In the genomic region with DNA sequence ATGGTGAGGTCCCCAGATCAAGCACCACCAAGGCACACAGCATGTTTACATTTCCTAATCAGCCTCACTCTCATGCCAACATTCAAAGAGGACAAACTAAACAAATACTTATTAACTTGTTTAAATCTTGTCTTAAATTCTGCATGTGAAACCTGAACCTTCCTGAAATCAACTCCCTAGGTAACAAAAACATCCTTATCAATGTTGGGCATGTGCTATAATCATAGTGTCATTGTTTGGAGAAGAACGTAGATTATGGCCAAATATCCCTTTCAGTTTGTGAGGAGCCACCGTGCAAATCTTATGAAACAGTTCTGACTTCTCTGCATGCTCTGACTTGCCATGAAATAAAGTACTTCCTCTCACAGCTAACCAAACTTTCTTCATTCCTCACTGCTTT, we compare ENCODE assay signal across 1 cellular context.
TF ChIP-seq lines count a peak whose summit lies in the region.

No MANE protein-coding gene starts in this region.

TF ChIP-seq in HEK293, 187 proteins besides CTCF, POLR2A, EP300 and RAD21 (continued from another document and continues in another):
- TF ChIP-seq, protein P1, sequence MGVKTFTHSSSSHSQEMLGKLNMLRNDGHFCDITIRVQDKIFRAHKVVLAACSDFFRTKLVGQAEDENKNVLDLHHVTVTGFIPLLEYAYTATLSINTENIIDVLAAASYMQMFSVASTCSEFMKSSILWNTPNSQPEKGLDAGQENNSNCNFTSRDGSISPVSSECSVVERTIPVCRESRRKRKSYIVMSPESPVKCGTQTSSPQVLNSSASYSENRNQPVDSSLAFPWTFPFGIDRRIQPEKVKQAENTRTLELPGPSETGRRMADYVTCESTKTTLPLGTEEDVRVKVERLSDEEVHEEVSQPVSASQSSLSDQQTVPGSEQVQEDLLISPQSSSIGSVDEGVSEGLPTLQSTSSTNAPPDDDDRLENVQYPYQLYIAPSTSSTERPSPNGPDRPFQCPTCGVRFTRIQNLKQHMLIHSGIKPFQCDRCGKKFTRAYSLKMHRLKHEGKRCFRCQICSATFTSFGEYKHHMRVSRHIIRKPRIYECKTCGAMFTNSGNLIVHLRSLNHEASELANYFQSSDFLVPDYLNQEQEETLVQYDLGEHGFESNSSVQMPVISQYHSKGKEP (tag by site-specific recombination; IDR thresholded peaks at IDR 0.05), result no peak; the same call in 1 of the 2 replicates
- TF ChIP-seq, protein P2, sequence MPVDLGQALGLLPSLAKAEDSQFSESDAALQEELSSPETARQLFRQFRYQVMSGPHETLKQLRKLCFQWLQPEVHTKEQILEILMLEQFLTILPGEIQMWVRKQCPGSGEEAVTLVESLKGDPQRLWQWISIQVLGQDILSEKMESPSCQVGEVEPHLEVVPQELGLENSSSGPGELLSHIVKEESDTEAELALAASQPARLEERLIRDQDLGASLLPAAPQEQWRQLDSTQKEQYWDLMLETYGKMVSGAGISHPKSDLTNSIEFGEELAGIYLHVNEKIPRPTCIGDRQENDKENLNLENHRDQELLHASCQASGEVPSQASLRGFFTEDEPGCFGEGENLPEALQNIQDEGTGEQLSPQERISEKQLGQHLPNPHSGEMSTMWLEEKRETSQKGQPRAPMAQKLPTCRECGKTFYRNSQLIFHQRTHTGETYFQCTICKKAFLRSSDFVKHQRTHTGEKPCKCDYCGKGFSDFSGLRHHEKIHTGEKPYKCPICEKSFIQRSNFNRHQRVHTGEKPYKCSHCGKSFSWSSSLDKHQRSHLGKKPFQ (tag by site-specific recombination; IDR thresholded peaks at IDR 0.05), result no peak
- TF ChIP-seq ZFP69B (tag by site-specific recombination; IDR thresholded peaks at IDR 0.05), result no peak
- TF ChIP-seq ZNF366 (tag by site-specific recombination; conservative IDR thresholded peaks at IDR 0.05), result no peak
- no peak for TF ChIP-seq BCL11A (tag by site-specific recombination; IDR thresholded peaks at IDR 0.05; ENCODE audit: low read depth)
- TF ChIP-seq, protein P3, sequence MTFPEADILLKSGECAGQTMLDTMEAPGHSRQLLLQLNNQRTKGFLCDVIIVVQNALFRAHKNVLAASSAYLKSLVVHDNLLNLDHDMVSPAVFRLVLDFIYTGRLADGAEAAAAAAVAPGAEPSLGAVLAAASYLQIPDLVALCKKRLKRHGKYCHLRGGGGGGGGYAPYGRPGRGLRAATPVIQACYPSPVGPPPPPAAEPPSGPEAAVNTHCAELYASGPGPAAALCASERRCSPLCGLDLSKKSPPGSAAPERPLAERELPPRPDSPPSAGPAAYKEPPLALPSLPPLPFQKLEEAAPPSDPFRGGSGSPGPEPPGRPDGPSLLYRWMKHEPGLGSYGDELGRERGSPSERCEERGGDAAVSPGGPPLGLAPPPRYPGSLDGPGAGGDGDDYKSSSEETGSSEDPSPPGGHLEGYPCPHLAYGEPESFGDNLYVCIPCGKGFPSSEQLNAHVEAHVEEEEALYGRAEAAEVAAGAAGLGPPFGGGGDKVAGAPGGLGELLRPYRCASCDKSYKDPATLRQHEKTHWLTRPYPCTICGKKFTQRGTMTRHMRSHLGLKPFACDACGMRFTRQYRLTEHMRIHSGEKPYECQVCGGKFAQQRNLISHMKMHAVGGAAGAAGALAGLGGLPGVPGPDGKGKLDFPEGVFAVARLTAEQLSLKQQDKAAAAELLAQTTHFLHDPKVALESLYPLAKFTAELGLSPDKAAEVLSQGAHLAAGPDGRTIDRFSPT (tag by site-specific recombination; IDR thresholded peaks at IDR 0.05), result no peak
- no peak for TF ChIP-seq ZNF701 (tag by site-specific recombination; IDR thresholded peaks at IDR 0.05)
- no peak for TF ChIP-seq ZNF114 (tag by site-specific recombination; IDR thresholded peaks at IDR 0.05)
- no peak for TF ChIP-seq SCRT2 (tag by site-specific recombination; IDR thresholded peaks at IDR 0.05)
- no peak for TF ChIP-seq MEIS1 (CRISPR knock-in tag; IDR thresholded peaks at IDR 0.05; ENCODE audit: borderline replicate concordance)
- TF ChIP-seq EGR2 (tag by site-specific recombination; IDR thresholded peaks at IDR 0.05; ENCODE audit: low read depth), result no peak
- TF ChIP-seq GFI1B (tag by site-specific recombination; IDR thresholded peaks at IDR 0.05), result peak; percentile 50; the same call in 1 of the 2 replicates
- TF ChIP-seq, protein P4, sequence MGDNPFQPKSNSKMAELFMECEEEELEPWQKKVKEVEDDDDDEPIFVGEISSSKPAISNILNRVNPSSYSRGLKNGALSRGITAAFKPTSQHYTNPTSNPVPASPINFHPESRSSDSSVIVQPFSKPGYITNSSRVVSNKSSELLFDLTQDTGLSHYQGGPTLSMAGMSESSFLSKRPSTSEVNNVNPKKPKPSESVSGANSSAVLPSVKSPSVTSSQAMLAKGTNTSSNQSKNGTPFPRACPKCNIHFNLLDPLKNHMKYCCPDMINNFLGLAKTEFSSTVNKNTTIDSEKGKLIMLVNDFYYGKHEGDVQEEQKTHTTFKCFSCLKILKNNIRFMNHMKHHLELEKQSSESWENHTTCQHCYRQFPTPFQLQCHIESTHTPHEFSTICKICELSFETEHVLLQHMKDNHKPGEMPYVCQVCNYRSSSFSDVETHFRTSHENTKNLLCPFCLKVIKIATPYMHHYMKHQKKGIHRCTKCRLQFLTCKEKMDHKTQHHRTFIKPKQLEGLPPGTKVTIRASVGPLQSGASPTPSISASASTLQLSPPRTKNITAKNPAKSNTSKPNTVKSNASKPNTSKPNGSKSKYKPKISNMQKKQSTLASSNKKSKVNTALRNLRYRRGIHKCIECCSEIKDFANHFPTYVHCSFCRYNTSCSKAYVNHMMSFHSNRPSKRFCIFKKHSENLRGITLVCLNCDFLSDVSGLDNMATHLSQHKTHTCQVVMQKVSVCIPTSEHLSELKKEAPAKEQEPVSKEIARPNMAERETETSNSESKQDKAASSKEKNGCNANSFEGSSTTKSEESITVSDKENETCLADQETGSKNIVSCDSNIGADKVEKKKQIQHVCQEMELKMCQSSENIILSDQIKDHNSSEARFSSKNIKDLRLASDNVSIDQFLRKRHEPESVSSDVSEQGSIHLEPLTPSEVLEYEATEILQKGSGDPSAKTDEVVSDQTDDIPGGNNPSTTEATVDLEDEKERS (tag by site-specific recombination; IDR thresholded peaks at IDR 0.05), result no peak
- TF ChIP-seq ZNF311 (tag by site-specific recombination; IDR thresholded peaks at IDR 0.05; ENCODE audit: borderline replicate concordance), result no peak
- TF ChIP-seq, protein P5, sequence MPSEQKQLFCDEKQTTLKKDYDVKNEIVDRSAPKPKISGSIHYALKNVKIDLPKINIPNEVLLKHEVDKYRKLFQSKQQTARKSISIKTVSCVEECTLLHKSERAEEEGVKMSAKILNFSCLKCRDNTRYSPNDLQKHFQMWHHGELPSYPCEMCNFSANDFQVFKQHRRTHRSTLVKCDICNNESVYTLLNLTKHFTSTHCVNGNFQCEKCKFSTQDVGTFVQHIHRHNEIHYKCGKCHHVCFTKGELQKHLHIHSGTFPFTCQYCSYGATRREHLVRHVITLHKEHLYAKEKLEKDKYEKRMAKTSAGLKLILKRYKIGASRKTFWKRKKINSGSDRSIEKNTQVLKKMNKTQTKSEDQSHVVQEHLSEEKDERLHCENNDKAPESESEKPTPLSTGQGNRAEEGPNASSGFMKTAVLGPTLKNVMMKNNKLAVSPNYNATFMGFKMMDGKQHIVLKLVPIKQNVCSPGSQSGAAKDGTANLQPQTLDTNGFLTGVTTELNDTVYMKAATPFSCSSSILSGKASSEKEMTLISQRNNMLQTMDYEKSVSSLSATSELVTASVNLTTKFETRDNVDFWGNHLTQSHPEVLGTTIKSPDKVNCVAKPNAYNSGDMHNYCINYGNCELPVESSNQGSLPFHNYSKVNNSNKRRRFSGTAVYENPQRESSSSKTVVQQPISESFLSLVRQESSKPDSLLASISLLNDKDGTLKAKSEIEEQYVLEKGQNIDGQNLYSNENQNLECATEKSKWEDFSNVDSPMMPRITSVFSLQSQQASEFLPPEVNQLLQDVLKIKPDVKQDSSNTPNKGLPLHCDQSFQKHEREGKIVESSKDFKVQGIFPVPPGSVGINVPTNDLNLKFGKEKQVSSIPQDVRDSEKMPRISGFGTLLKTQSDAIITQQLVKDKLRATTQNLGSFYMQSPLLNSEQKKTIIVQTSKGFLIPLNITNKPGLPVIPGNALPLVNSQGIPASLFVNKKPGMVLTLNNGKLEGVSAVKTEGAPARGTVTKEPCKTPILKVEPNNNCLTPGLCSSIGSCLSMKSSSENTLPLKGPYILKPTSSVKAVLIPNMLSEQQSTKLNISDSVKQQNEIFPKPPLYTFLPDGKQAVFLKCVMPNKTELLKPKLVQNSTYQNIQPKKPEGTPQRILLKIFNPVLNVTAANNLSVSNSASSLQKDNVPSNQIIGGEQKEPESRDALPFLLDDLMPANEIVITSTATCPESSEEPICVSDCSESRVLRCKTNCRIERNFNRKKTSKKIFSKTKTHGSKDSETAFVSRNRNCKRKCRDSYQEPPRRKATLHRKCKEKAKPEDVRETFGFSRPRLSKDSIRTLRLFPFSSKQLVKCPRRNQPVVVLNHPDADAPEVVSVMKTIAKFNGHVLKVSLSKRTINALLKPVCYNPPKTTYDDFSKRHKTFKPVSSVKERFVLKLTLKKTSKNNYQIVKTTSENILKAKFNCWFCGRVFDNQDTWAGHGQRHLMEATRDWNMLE (tag by site-specific recombination; conservative IDR thresholded peaks at IDR 0.05; ENCODE audit: low read depth), result 0 out of 2 replicates have a peak, but pooled peaks have one; percentile 27
- TF ChIP-seq ZNF10 (tag by site-specific recombination; IDR thresholded peaks at IDR 0.05), result no peak
- TF ChIP-seq ZNF658 (tag by site-specific recombination; IDR thresholded peaks at IDR 0.05), result no peak
- no peak for TF ChIP-seq KLF7 (tag by site-specific recombination; IDR thresholded peaks at IDR 0.05; ENCODE audit: borderline replicate concordance)
- TF ChIP-seq ZEB2 (tag by site-specific recombination; IDR thresholded peaks at IDR 0.05), result no peak
- TF ChIP-seq ZNF138 (tag by site-specific recombination; IDR thresholded peaks at IDR 0.05; ENCODE audit: borderline replicate concordance), result no peak
- TF ChIP-seq ZNF423 (tag by site-specific recombination; IDR thresholded peaks at IDR 0.05), result no peak
- no peak for TF ChIP-seq SETDB1 (IDR thresholded peaks at IDR 0.05; ENCODE audit: insufficient read length, low read length)
- no peak for TF ChIP-seq ZNF16 (tag by site-specific recombination; IDR thresholded peaks at IDR 0.05; ENCODE audit: low read depth)
- TF ChIP-seq OSR2 (tag by site-specific recombination; IDR thresholded peaks at IDR 0.05), result peak; percentile 84
- TF ChIP-seq, protein P6, sequence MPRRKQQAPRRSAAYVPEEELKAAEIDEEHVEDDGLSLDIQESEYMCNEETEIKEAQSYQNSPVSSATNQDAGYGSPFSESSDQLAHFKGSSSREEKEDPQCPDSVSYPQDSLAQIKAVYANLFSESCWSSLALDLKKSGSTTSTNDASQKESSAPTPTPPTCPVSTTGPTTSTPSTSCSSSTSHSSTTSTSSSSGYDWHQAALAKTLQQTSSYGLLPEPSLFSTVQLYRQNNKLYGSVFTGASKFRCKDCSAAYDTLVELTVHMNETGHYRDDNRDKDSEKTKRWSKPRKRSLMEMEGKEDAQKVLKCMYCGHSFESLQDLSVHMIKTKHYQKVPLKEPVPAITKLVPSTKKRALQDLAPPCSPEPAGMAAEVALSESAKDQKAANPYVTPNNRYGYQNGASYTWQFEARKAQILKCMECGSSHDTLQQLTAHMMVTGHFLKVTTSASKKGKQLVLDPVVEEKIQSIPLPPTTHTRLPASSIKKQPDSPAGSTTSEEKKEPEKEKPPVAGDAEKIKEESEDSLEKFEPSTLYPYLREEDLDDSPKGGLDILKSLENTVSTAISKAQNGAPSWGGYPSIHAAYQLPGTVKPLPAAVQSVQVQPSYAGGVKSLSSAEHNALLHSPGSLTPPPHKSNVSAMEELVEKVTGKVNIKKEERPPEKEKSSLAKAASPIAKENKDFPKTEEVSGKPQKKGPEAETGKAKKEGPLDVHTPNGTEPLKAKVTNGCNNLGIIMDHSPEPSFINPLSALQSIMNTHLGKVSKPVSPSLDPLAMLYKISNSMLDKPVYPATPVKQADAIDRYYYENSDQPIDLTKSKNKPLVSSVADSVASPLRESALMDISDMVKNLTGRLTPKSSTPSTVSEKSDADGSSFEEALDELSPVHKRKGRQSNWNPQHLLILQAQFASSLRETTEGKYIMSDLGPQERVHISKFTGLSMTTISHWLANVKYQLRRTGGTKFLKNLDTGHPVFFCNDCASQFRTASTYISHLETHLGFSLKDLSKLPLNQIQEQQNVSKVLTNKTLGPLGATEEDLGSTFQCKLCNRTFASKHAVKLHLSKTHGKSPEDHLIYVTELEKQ (tag by site-specific recombination; IDR thresholded peaks at IDR 0.05; ENCODE audit: borderline replicate concordance), result no peak
- TF ChIP-seq ZNF324 (tag by site-specific recombination; IDR thresholded peaks at IDR 0.05), result no peak
- TF ChIP-seq ZNF629 (tag by site-specific recombination; IDR thresholded peaks at IDR 0.05), result peak; percentile 31; the same call in 1 of the 2 replicates
- TF ChIP-seq GLI2 (tag by site-specific recombination; IDR thresholded peaks at IDR 0.05; ENCODE audit: borderline replicate concordance, low read depth), result no peak
- no peak for TF ChIP-seq REPIN1 (tag by site-specific recombination; IDR thresholded peaks at IDR 0.05; ENCODE audit: low read depth)
- no peak for TF ChIP-seq ZNF155 (tag by site-specific recombination; IDR thresholded peaks at IDR 0.05)
- no peak for TF ChIP-seq ZBTB1 (tag by site-specific recombination; IDR thresholded peaks at IDR 0.05)
- no peak for TF ChIP-seq ZNF394 (tag by site-specific recombination; IDR thresholded peaks at IDR 0.05; ENCODE audit: borderline replicate concordance)
- no peak for TF ChIP-seq ZNF202 (tag by site-specific recombination; IDR thresholded peaks at IDR 0.05; ENCODE audit: borderline replicate concordance)
- no peak for TF ChIP-seq ZNF184 (tag by site-specific recombination; IDR thresholded peaks at IDR 0.05)
- no peak for TF ChIP-seq ZNF239 (tag by site-specific recombination; IDR thresholded peaks at IDR 0.05)
- peak; percentile 93 for TF ChIP-seq TCF7L2 (IDR thresholded peaks at IDR 0.05; ENCODE audit: borderline replicate concordance, low read depth, low read length)
- no peak for TF ChIP-seq ZNF426 (tag by site-specific recombination; IDR thresholded peaks at IDR 0.05)
- TF ChIP-seq, protein P7, sequence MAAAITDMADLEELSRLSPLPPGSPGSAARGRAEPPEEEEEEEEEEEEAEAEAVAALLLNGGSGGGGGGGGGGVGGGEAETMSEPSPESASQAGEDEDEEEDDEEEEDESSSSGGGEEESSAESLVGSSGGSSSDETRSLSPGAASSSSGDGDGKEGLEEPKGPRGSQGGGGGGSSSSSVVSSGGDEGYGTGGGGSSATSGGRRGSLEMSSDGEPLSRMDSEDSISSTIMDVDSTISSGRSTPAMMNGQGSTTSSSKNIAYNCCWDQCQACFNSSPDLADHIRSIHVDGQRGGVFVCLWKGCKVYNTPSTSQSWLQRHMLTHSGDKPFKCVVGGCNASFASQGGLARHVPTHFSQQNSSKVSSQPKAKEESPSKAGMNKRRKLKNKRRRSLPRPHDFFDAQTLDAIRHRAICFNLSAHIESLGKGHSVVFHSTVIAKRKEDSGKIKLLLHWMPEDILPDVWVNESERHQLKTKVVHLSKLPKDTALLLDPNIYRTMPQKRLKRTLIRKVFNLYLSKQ (tag by site-specific recombination; IDR thresholded peaks at IDR 0.05; ENCODE audit: borderline replicate concordance), result no peak
- TF ChIP-seq ZSCAN23 (tag by site-specific recombination; IDR thresholded peaks at IDR 0.05), result no peak
